Comparison of ENCODE assay signal across 17 cellular contexts in genomic region chr20:61119263-61119662, GRCh38.
"Had no signal": no experiment of that assay in that cellular context is flagged by ENCODE, and none has a peak within 500 bp of the region (broad histone marks: within the 10 kb centered on the region; RNA-seq: fewer than 3 reads in every experiment).

No MANE protein-coding gene starts in this region.

- H3K4me3 Mint-ChIP-seq: mesothelial cell of epicardium, natural killer cell, neural crest cell had no signal

- H3K36me3 ChIP-seq: heart left ventricle, sigmoid colon had no signal

- DNase-seq: cortex of kidney; dorsolateral prefrontal cortex; effector CD8-positive, alpha-beta T cell; heart left ventricle; hypothalamus; kidney glomerular epithelial cell; mammary epithelial cell; natural killer cell; sigmoid colon; stimulated activated CD4-positive, alpha-beta T cell treated with anti-CD3 and anti-CD28 coated beads, Interleukin-2, amount 100 ng/mL, for 48 hours; stimulated activated naive CD4-positive, alpha-beta T cell treated with Interleukin-2 at 50 U/mL for 16 hours; trophoblast cell had no signal

- H3K4me1 ChIP-seq: sigmoid colon had no signal

- H3K36me3 Mint-ChIP-seq: mesothelial cell of epicardium, natural killer cell had no signal

- H3K27ac ChIP-seq: dorsolateral prefrontal cortex, heart left ventricle, sigmoid colon had no signal

- H3K9me3 ChIP-seq: heart left ventricle, sigmoid colon had no signal

- FAIRE-seq: frontal cortex, islet of Langerhans had no signal

- ATAC-seq: heart left ventricle, natural killer cell had no signal

- H3K9me3 Mint-ChIP-seq: mesothelial cell of epicardium, natural killer cell, neural crest cell had no signal

- H3K27ac Mint-ChIP-seq: mesothelial cell of epicardium, natural killer cell had no signal

- H3K4me2 ChIP-seq: smooth muscle cell had no signal

- H3K4me3 ChIP-seq: dorsolateral prefrontal cortex, heart left ventricle, sigmoid colon, smooth muscle cell had no signal
